Comparison of ENCODE assay signal across 22 cellular contexts in genomic region chr10:62633976-62634375, GRCh38.
"Had no signal": no experiment of that assay in that cellular context is flagged by ENCODE, and none has a peak within 500 bp of the region (broad histone marks: within the 10 kb centered on the region; RNA-seq: fewer than 3 reads in every experiment).

No MANE protein-coding gene starts in this region.

- H3K27me3 Mint-ChIP-seq: naive thymus-derived CD4-positive, alpha-beta T cell had no signal

- H3K9me3 ChIP-seq: heart left ventricle, ovary, right atrium auricular region, suprapubic skin, thyroid gland, uterus had no signal

- H3K27ac ChIP-seq: coronary artery, dorsolateral prefrontal cortex, heart left ventricle, ovary, right atrium auricular region, suprapubic skin, thyroid gland, uterus had no signal

- H3K36me3 Mint-ChIP-seq: type B pancreatic cell had no signal

- ATAC-seq: esophagus mucosa; heart left ventricle; naive thymus-derived CD4-positive, alpha-beta T cell; stimulated activated naive CD8-positive, alpha-beta T cell treated with anti-CD3 and anti-CD28 coated beads, Interleukin-15, Interleukin-2, amounts not matched to agents 100 U/mL and 50 U/mL, for 24 hours had no signal

- H3K4me3 ChIP-seq: coronary artery, dorsolateral prefrontal cortex, heart left ventricle, ovary, right atrium auricular region, smooth muscle cell, suprapubic skin, thyroid gland, uterus had no signal

- DNase-seq: dorsolateral prefrontal cortex; effector CD8-positive, alpha-beta T cell; heart left ventricle; hypothalamus; kidney glomerular epithelial cell; mammary epithelial cell; naive thymus-derived CD4-positive, alpha-beta T cell; nucleus accumbens; ovary; stimulated activated CD4-positive, alpha-beta T cell treated with anti-CD3 and anti-CD28 coated beads, Interleukin-2, amount 100 ng/mL, for 48 hours; stimulated activated naive CD8-positive, alpha-beta T cell treated with anti-CD3 and anti-CD28 coated beads, Interleukin-15, Interleukin-2, amounts not matched to agents 100 U/mL and 50 U/mL, for 24 hours; thyroid gland; uterus had no signal

- H3K27ac Mint-ChIP-seq: type B pancreatic cell had no signal

- H3K27me3 ChIP-seq: dorsolateral prefrontal cortex, heart left ventricle, ovary, right atrium auricular region, suprapubic skin, thyroid gland, uterus had no signal

- H3K9me3 Mint-ChIP-seq: naive thymus-derived CD4-positive, alpha-beta T cell; type B pancreatic cell had no signal

- H3K36me3 ChIP-seq: heart left ventricle, ovary, right atrium auricular region, suprapubic skin, thyroid gland, uterus had no signal

- FAIRE-seq: frontal cortex, islet of Langerhans had no signal

- H3K4me1 Mint-ChIP-seq: neural crest cell had no signal

- H3K4me3 Mint-ChIP-seq: naive thymus-derived CD4-positive, alpha-beta T cell; neural crest cell; type B pancreatic cell had no signal

- H3K4me1 ChIP-seq: thyroid gland, uterus had no signal
